ENCODE assay signal across 8 cellular contexts in the genomic region with DNA sequence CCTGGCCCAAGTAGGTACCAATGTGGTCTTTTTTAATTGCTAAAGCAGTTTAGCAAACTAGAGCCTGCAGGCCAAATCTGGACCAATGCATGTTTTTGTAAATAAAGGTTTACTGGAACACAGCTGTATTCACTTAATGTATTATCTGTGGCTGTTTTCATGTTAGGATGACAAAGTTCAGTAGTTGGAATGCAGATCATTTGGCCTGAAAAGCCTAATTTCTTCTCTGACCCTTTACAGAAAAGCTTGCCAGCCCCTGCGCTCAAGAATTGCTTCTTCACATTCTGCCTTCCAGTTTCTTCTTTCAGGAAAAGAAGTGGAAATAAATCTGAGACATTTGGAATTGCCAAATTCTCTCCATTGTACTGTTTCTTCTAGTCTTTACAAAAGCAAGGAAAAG.
"Had no signal": no experiment of that assay in that cellular context is flagged by ENCODE, and none has a peak within 500 bp of the region (broad histone marks: within the 10 kb centered on the region; RNA-seq: fewer than 3 reads in every experiment).

No MANE protein-coding gene starts in this region.

- ATAC-seq: GM12878 had no signal

- FAIRE-seq: G401.6, GM12878, GM12891, GM12892, GM18507, GM19239 had no signal

- H3K4me3 ChIP-seq: GM12878 had no signal

- DNase-seq: GDM1, GF-D8 had no signal
